Comparison of ENCODE assay signal across 11 cellular contexts in the genomic region with DNA sequence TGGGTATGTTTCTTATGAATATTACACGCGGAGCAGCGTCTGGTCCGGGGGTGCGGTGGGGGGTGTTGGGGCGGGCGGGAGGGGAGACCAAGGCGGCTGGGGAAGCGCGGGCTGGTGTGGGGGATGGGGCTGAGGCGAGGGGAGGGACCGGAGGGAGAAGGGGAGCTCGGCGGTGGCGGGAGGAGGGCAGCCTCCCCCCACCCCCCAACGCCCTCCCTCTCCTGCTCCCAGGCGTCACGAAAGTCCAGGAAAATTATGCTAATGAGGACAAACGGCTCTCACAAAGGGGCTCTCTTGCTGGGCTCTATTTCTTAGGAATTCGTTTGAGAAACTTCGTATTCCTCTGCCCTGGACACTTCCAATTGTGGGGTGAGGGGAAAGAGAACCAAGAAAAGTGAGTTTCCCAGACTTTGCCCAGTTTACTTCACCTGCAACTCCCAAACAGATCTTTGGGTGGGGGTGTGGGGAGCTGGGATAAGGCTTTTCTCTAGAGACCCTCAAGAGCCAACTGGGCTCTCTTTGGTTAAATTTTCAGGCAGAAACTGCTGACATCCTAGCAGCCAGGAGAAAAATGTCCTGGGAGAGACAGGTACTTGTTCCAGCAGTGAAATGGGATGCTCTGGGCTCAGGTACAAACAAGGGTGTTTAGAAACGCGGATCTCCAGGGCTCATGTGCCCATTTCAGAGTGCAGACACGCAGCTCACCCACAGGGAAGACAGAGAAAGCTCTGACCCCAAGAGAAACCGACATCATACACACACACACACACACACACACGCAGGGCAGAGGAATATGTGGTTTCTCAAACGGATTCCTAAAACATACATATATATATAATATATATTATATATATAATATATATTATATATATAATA. TPM values are rescaled to one million over a fixed set of nuclear protein-coding genes. Genes with fewer than 3 reads are reported as not detected.
DNase-seq lines count a peak whose midpoint lies in the region; ATAC-seq and TF ChIP-seq lines count a peak whose summit lies in the region.
"Had no signal": no experiment of that assay in that cellular context is flagged by ENCODE, and none has a peak within 500 bp of the region (broad histone marks: within the 10 kb centered on the region; RNA-seq: fewer than 3 reads in every experiment).

No MANE protein-coding gene starts in this region.

- peak; percentile 77 to 81 for DNase-seq in SJCRH30
- DNase-seq in glutamatergic neuron = no peak
- no peak for DNase-seq in gastrocnemius medialis
- DNase-seq in SIG-M5 treated with dmso at 0.1 percent for 504 hours (lab: John Stamatoyannopoulos, UW; ENCODE audit: unreplicated experiment) = no peak
- no peak for DNase-seq in stimulated activated CD4-positive, alpha-beta T cell treated with anti-CD3 and anti-CD28 coated beads, Interleukin-2, amount 100 ng/mL, for 48 hours

- peak in 1 of 2 donors; percentile 7 for TF ChIP-seq POLR2A in gastrocnemius medialis (IDR thresholded peaks at IDR 0.05)

- TF ChIP-seq CTCF in glutamatergic neuron (IDR thresholded peaks at IDR 0.05; ENCODE audit: partially characterized antibody, unreplicated experiment) (no peak), gastrocnemius medialis (IDR thresholded peaks at IDR 0.05 in 4 of 5, conservative IDR thresholded peaks at IDR 0.05 in 1 of 5) (no peak)

- H3K27ac ChIP-seq in SJCRH30 (peak overlapping the region; percentile 61), gastrocnemius medialis (peak overlapping the region; percentile 79 to 87 (median 82))

- H3K36me3 Mint-ChIP-seq in glutamatergic neuron (ENCODE audit: unreplicated experiment) = no peaks in the 10 kb centered on the region
- H3K36me3 Mint-ChIP-seq: activated naive CD4-positive, alpha-beta T cell treated with anti-CD3 and anti-CD28 coated beads, Interleukin-2, amount 50 U/mL, for 72 hours had no signal

- H3K27ac Mint-ChIP-seq in glutamatergic neuron (ENCODE audit: unreplicated experiment) = no peak overlapping the region
- H3K27ac Mint-ChIP-seq: activated naive CD4-positive, alpha-beta T cell treated with anti-CD3 and anti-CD28 coated beads, Interleukin-2, amount 50 U/mL, for 72 hours; T-helper 1 cell treated with Interleukin-12 subunit alpha and Interleukin-12 subunit beta and Interleukin-4 antibody, amounts not matched to agents 30 μg/mL and 1 μg/mL, for 36 hours had no signal

- H3K4me1 Mint-ChIP-seq in glutamatergic neuron (ENCODE audit: low read depth, unreplicated experiment) = peaks cover 3% of the 10 kb centered on the region

- peaks cover 11% of the 10 kb centered on the region for H3K36me3 ChIP-seq in SJCRH30
- H3K36me3 ChIP-seq in gastrocnemius medialis = no peaks in the 10 kb centered on the region

- intact Hi-C loops in gastrocnemius medialis (cut with DNase I; ENCODE audit: low total_unique reads) = no loop called here

- in situ Hi-C loops in gastrocnemius medialis (cut with MboI; ENCODE audit: low sequenced_read_pairs in 4 of 4) = no loop called here

- peaks cover 56% of the 10 kb centered on the region for H3K27me3 Mint-ChIP-seq in glutamatergic neuron (ENCODE audit: unreplicated experiment)

- ATAC-seq in gastrocnemius medialis = no peak
- no peak for ATAC-seq in GM18868 (IDR thresholded peaks at IDR 0.05; ENCODE audit: unreplicated experiment)
- no peak for ATAC-seq in HG03565 (IDR thresholded peaks at IDR 0.05; ENCODE audit: unreplicated experiment)
- ATAC-seq: activated naive CD4-positive, alpha-beta T cell treated with anti-CD3 and anti-CD28 coated beads, Interleukin-2, amount 50 U/mL, for 72 hours had no signal

- H3K9me3 ChIP-seq in SJCRH30 (replicated peaks) = no peaks in the 10 kb centered on the region
- H3K9me3 ChIP-seq in gastrocnemius medialis = no peaks in the 10 kb centered on the region

- H3K27me3 ChIP-seq in SJCRH30 (no peaks in the 10 kb centered on the region), gastrocnemius medialis (no peaks in the 10 kb centered on the region)

- H3K4me1 ChIP-seq in SJCRH30 (peaks cover 17% of the 10 kb centered on the region), gastrocnemius medialis (peaks cover 21 to 30% of the 10 kb centered on the region in 2 donors)

- peaks cover 9% of the 10 kb centered on the region for H3K9me3 Mint-ChIP-seq in glutamatergic neuron (ENCODE audit: unreplicated experiment)
- H3K9me3 Mint-ChIP-seq: activated naive CD4-positive, alpha-beta T cell treated with anti-CD3 and anti-CD28 coated beads, Interleukin-2, amount 50 U/mL, for 72 hours; T-helper 1 cell treated with Interleukin-12 subunit alpha and Interleukin-12 subunit beta and Interleukin-4 antibody, amounts not matched to agents 30 μg/mL and 1 μg/mL, for 36 hours had no signal

- H3K4me3 Mint-ChIP-seq in glutamatergic neuron (ENCODE audit: unreplicated experiment) = peak overlapping the region; percentile 20
- H3K4me3 Mint-ChIP-seq: T-helper 1 cell treated with Interleukin-12 subunit alpha and Interleukin-12 subunit beta and Interleukin-4 antibody, amounts not matched to agents 30 μg/mL and 1 μg/mL, for 36 hours had no signal

- peak overlapping the region; percentile 6; the same call in 1 of the 2 replicates for H3K4me3 ChIP-seq in GM08714 (ENCODE audit: low read length)
- H3K4me3 ChIP-seq in SJCRH30 = peak overlapping the region; percentile 99
- H3K4me3 ChIP-seq in gastrocnemius medialis = peak overlapping the region; percentile 53 to 66 (median 58)

RNA-seq across cellular contexts. Expression of a gene that starts 11.7 kb away (rescaled TPM):
- total RNA-seq in SJCRH30 (2014; rRNA removed; shearing (Covaris generic)) = 2.8 and 4.2 TPM in 2 replicates
- total RNA-seq in glutamatergic neuron (ENCODE audit: unreplicated experiment) = not detected
- under 1 TPM in 3 of 4 donors, not detected in 1; 0.29 to 0.88 (median 0.38) TPM for total RNA-seq in gastrocnemius medialis
- total RNA-seq: activated naive CD4-positive, alpha-beta T cell treated with anti-CD3 and anti-CD28 coated beads, Interleukin-2, amount 50 U/mL, for 72 hours; G401 had no signal

RNA-seq across cellular contexts. Expression of a gene that starts 16.3 kb away (rescaled TPM):
- total RNA-seq in SJCRH30 (2014; rRNA removed; shearing (Covaris generic)) = 5.3 and 5.6 TPM in 2 replicates
- total RNA-seq in glutamatergic neuron (ENCODE audit: unreplicated experiment) (not detected), gastrocnemius medialis (1 to 10 TPM; 1.7 to 4.2 (median 2.9) TPM)
- total RNA-seq: G401 had no signal

RNA-seq across cellular contexts. Expression of a gene that starts 18.4 kb away (rescaled TPM):
- 6.8 and 7.3 TPM in 2 replicates for total RNA-seq in SJCRH30 (2014; rRNA removed; shearing (Covaris generic))
- not detected for total RNA-seq in glutamatergic neuron (ENCODE audit: unreplicated experiment)
- total RNA-seq in gastrocnemius medialis = under 1 TPM in 2 of 4 donors, not detected in 2; 0.16 to 0.36 TPM

RNA-seq across cellular contexts. Expression of a gene that starts 29.3 kb away (rescaled TPM):
- total RNA-seq in SJCRH30 (2014; rRNA removed; shearing (Covaris generic)) = 10.4 and 11.9 TPM in 2 replicates
- total RNA-seq in glutamatergic neuron (ENCODE audit: unreplicated experiment) = not detected
- 1 to 10 TPM; 2.7 to 7.1 (median 7.0) TPM for total RNA-seq in gastrocnemius medialis
- total RNA-seq: activated naive CD4-positive, alpha-beta T cell treated with anti-CD3 and anti-CD28 coated beads, Interleukin-2, amount 50 U/mL, for 72 hours had no signal

RNA-seq across cellular contexts. Expression of a gene that starts 33.3 kb away (rescaled TPM):
- total RNA-seq in SJCRH30 (2014; rRNA removed; shearing (Covaris generic)) = 3.8 and 4.6 TPM in 2 replicates
- total RNA-seq in glutamatergic neuron (ENCODE audit: unreplicated experiment) (not detected), gastrocnemius medialis (1 to 10 TPM; 2.6 to 5.6 (median 4.2) TPM)

Comparison
In these comparisons a context has a peak if more than half of its experiments do, and no peak if none do; other contexts are left out.
1. H3K4me3 ChIP-seq: peak in every context shown above with its lines; median percentile 99 in SJCRH30; 58 in gastrocnemius medialis; 6 in GM08714.
2. DNase-seq: peak in SJCRH30 (2 of 2); none in glutamatergic neuron (single experiment), gastrocnemius medialis (0 of 2), SIG-M5 treated with dmso at 0.1 percent for 504 hours (single experiment) and stimulated activated CD4-positive, alpha-beta T cell treated with anti-CD3 and anti-CD28 coated beads, Interleukin-2, amount 100 ng/mL, for 48 hours (0 of 2).